ENCODE assay signal across 1 cellular context in genomic region chr20:44610313-44610965, GRCh38.
A peak's percentile ranks its signal among the peaks of the same experiment; 100 is the strongest.
TF ChIP-seq lines count a peak whose summit lies in the region.

No MANE protein-coding gene starts in this region.

TF ChIP-seq in K562, 482 proteins besides CTCF, POLR2A, EP300 and RAD21 (continued from another document):
- TF ChIP-seq MGA (IDR thresholded peaks at IDR 0.05), result no peak
- TF ChIP-seq HBP1 (CRISPR knock-in tag; IDR thresholded peaks at IDR 0.05), result no peak
- TF ChIP-seq HDAC1 (IDR thresholded peaks at IDR 0.05), result 0 out of 4 replicates have a peak, but pooled peaks of 1 of the 2 experiments have one; percentile 9
- no peak for TF ChIP-seq BACH1 (tag; IDR thresholded peaks at IDR 0.05)
- TF ChIP-seq MEIS2 (IDR thresholded peaks at IDR 0.05; ENCODE audit: partially characterized antibody), result peak; percentile 29
- no peak for TF ChIP-seq CEBPG (CRISPR knock-in tag; IDR thresholded peaks at IDR 0.05)
- TF ChIP-seq CEBPG (tag; conservative IDR thresholded peaks at IDR 0.05 in 1 of 2, IDR thresholded peaks at IDR 0.05 in 1 of 2), result peak; percentile 57 to 81; a peak in 2 of 4 replicates
- no peak for TF ChIP-seq BRD4 (IDR thresholded peaks at IDR 0.05)
- TF ChIP-seq IRF9 (tag; IDR thresholded peaks at IDR 0.05), result peak; percentile 64
